In the genomic region with DNA sequence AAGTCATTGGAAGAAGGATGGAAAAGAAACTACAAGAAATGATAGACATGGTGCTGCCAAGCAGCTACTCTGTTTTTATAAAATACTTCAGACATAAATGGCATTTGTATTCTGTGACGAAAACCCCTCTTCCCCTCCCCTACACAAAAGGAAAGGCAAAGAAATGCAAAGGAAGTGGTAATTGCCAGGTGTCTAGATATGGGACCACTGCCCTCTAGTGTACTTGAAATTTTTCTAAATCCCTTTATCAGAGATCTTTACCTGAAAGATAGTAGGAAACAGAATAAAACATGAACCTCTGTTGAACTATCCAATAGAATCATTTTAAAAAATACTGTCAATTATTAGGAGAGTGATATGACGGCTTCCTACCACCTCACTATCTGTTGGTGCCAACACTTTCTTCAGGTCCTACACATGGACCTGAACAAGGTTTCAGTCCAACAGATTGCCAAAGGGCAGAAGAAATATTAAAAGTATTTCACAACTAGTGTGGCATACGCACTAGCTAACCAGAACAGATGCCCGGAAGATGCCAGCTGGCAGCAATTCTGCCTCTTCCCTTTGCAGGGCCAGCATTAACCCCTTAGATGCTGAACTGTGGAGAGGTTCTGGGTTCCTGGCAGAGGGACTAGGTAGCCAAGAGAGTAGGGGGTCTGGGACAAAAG, we compare ENCODE assay signal across 8 cellular contexts.
DNase-seq lines count a peak whose midpoint lies in the region; ATAC-seq and TF ChIP-seq lines count a peak whose summit lies in the region.

No MANE protein-coding gene starts in this region.

- no peaks in the 10 kb centered on the region for H3K27me3 ChIP-seq in Loucy (ENCODE audit: insufficient read depth, low read length, poor library complexity, severe bottlenecking)
- H3K27me3 ChIP-seq in cardiac muscle cell: no peaks in the 10 kb centered on the region

- no peaks in the 10 kb centered on the region for H3F3A ChIP-seq in Loucy (ENCODE audit: low read depth)

- H3K36me3 Mint-ChIP-seq in activated CD4-positive, alpha-beta memory T cell treated with anti-CD3 and anti-CD28 coated beads, Interleukin-2, amount 10 ng/mL, durations not matched to agents 7 days and 5 days (ENCODE audit: low read depth): no peaks in the 10 kb centered on the region

- POLR2A ChIA-PET in activated CD4-positive, alpha-beta memory T cell treated with anti-CD3 and anti-CD28 coated beads, Interleukin-2, amount 10 ng/mL, durations not matched to agents 7 days and 5 days (lab: Charles Lee): interaction anchor here (0.6 to 0.9 kb wide), 2 partner anchors 335 to 336 kb away, joined by 3 read pairs; no protein-coding TSS in a partner anchor

- peaks cover 2% of the 10 kb centered on the region for H3K27me3 Mint-ChIP-seq in activated CD4-positive, alpha-beta memory T cell treated with anti-CD3 and anti-CD28 coated beads, Interleukin-2, amount 10 ng/mL, durations not matched to agents 7 days and 5 days

- DNase-seq in ELR (ENCODE audit: low read depth): peak; percentile 53
- DNase-seq in cardiac muscle cell (ENCODE audit: low read depth in 1 of 2, low spot score in 1 of 2): peak; percentile 59 to 63
- peak; percentile 20 for DNase-seq in smooth muscle cell of the brain vasculature (ENCODE audit: low read depth, low spot score)
- DNase-seq in activated CD4-positive, alpha-beta memory T cell treated with anti-CD3 and anti-CD28 coated beads, Interleukin-2, amount 10 ng/mL, durations not matched to agents 7 days and 5 days: no peak

- ATAC-seq in GM21423 (IDR thresholded peaks at IDR 0.05; ENCODE audit: unreplicated experiment) (peak; percentile 88), HG02840 (IDR thresholded peaks at IDR 0.05; ENCODE audit: low FRiP score, unreplicated experiment) (no peak)

- H3K9me3 ChIP-seq in Loucy (ENCODE audit: insufficient read depth, low read depth, low read length) (no peaks in the 10 kb centered on the region), cardiac muscle cell (ENCODE audit: low read depth) (no peaks in the 10 kb centered on the region)

- H3K4me2 ChIP-seq in Loucy (ENCODE audit: low read depth, low read length, poor library complexity, severe bottlenecking): peak overlapping the region; percentile 48

- no peaks in the 10 kb centered on the region for H3K36me3 ChIP-seq in Loucy (ENCODE audit: insufficient read depth, low read length)
- no peaks in the 10 kb centered on the region for H3K36me3 ChIP-seq in cardiac muscle cell

- no peaks in the 10 kb centered on the region for H3K9me2 ChIP-seq in Loucy (replicated peaks; ENCODE audit: low read depth, low read length)

- H3K27ac Mint-ChIP-seq in activated CD4-positive, alpha-beta memory T cell treated with anti-CD3 and anti-CD28 coated beads, Interleukin-2, amount 10 ng/mL, durations not matched to agents 7 days and 5 days: no peak overlapping the region

- TF ChIP-seq CTCF in Loucy (conservative IDR thresholded peaks at IDR 0.05; ENCODE audit: low read length) (peak; percentile 67), VCaP (conservative IDR thresholded peaks at IDR 0.05) (peak; percentile 78), cardiac muscle cell (IDR thresholded peaks at IDR 0.05; ENCODE audit: low read depth, low read length) (peak; percentile 42)

- peak overlapping the region; percentile 72; the same call in 1 of the 2 replicates for H2AFZ ChIP-seq in Loucy (ENCODE audit: low read length)

- peaks cover 19% of the 10 kb centered on the region for H3K4me1 Mint-ChIP-seq in activated CD4-positive, alpha-beta memory T cell treated with anti-CD3 and anti-CD28 coated beads, Interleukin-2, amount 10 ng/mL, durations not matched to agents 7 days and 5 days

- no peaks in the 10 kb centered on the region for H3K79me2 ChIP-seq in Loucy (ENCODE audit: insufficient read depth, low read length)

- H3K9me3 Mint-ChIP-seq in activated CD4-positive, alpha-beta memory T cell treated with anti-CD3 and anti-CD28 coated beads, Interleukin-2, amount 10 ng/mL, durations not matched to agents 7 days and 5 days: no peaks in the 10 kb centered on the region

- CTCF ChIA-PET in activated CD4-positive, alpha-beta memory T cell treated with anti-CD3 and anti-CD28 coated beads, Interleukin-2, amount 10 ng/mL, durations not matched to agents 7 days and 5 days (lab: Charles Lee): interaction anchor here (0.7 to 9.8 kb wide), 17 partner anchors 26 to 334 kb away, joined by 3 to 118 read pairs (median 4); partner anchors contain the start of gene YTHDC2

- H3K4me1 ChIP-seq in Loucy (ENCODE audit: insufficient read depth, low read length, poor library complexity, severe bottlenecking): peaks cover 13% of the 10 kb centered on the region
- peaks cover 5% of the 10 kb centered on the region for H3K4me1 ChIP-seq in cardiac muscle cell (ENCODE audit: low read depth)

- no peak overlapping the region for H3K4me3 Mint-ChIP-seq in activated CD4-positive, alpha-beta memory T cell treated with anti-CD3 and anti-CD28 coated beads, Interleukin-2, amount 10 ng/mL, durations not matched to agents 7 days and 5 days

- peak overlapping the region; percentile 41 for H3K4me3 ChIP-seq in Loucy (ENCODE audit: low read length, poor library complexity, severe bottlenecking)
- H3K4me3 ChIP-seq in cardiac muscle cell: no peak overlapping the region

- H3K27ac ChIP-seq in VCaP (no peak overlapping the region), cardiac muscle cell (no peak overlapping the region)

- no peaks in the 10 kb centered on the region for H4K20me1 ChIP-seq in Loucy (ENCODE audit: insufficient read depth, low read length, poor library complexity, severe bottlenecking)

- H3K9ac ChIP-seq in Loucy (ENCODE audit: low read depth, low read length, poor library complexity, severe bottlenecking): no peak overlapping the region
